Comparison of ENCODE assay signal across 26 cellular contexts in the genomic region with DNA sequence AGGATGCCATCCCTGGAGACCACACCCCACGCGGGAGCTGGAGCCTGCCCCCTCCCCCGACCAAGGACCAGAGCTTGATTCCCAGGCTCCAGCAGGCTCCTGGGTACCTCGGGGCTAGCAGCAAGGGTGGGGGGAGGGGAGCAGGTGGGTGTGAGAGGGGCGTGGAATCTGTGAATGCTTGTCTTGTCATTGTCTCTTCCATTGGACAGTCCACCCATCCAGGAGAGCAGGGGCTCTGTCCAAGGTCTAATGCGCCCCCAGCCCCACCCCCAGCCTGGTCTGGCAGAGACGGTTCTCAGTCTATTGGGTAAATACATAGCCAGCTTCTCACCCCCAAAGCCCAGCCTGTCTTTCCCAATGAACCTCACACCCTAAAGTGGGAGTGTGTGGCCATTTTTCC. TPM values are rescaled to one million over a fixed set of nuclear protein-coding genes. Genes with fewer than 3 reads are reported as not detected.
DNase-seq lines count a peak whose midpoint lies in the region; ATAC-seq, FAIRE-seq and TF ChIP-seq lines count a peak whose summit lies in the region.
"Had no signal": no experiment of that assay in that cellular context is flagged by ENCODE, and none has a peak within 500 bp of the region (broad histone marks: within the 10 kb centered on the region; RNA-seq: fewer than 3 reads in every experiment).

No MANE protein-coding gene starts in this region.

- no peak for ATAC-seq in activated T-helper 17 cell treated with anti-CD3 and anti-CD28 coated beads, Interleukin-2, amount 50 U/mL, for 72 hours (replicated peaks)
- no peak for ATAC-seq in GM21786 (IDR thresholded peaks at IDR 0.05; ENCODE audit: unreplicated experiment)
- ATAC-seq: activated CD8-positive, alpha-beta memory T cell treated with anti-CD3 and anti-CD28 coated beads, Interleukin-2, amount 10 ng/mL, durations not matched to agents 7 days and 5 days; naive thymus-derived CD4-positive, alpha-beta T cell had no signal

- no peak overlapping the region for H3K27ac Mint-ChIP-seq in activated T-helper 17 cell treated with anti-CD3 and anti-CD28 coated beads, Interleukin-2, amount 50 U/mL, for 72 hours
- H3K27ac Mint-ChIP-seq: activated CD4-positive, alpha-beta T cell treated with anti-CD3 and anti-CD28 coated beads, Interleukin-2, amount 10 ng/mL, durations not matched to agents 7 days and 5 days; activated CD8-positive, alpha-beta memory T cell treated with anti-CD3 and anti-CD28 coated beads, Interleukin-2, amount 10 ng/mL, durations not matched to agents 7 days and 5 days; immature natural killer cell; stimulated activated naive CD8-positive, alpha-beta T cell treated with anti-CD3 and anti-CD28 coated beads, Interleukin-15, Interleukin-2, amounts not matched to agents 100 ng/mL and 50 ng/mL, for 24 hours had no signal

- no peaks in the 10 kb centered on the region for H3K9me3 ChIP-seq in HEK293 (ENCODE audit: control insufficient read depth, insufficient read depth, low read depth, low read length)
- no peaks in the 10 kb centered on the region for H3K9me3 ChIP-seq in iPS-15b (ENCODE audit: control insufficient read depth, insufficient read depth, low read length)
- H3K9me3 ChIP-seq in osteoblast (ENCODE audit: low read depth, low read length), result no peaks in the 10 kb centered on the region
- H3K9me3 ChIP-seq: heart left ventricle, left ventricle myocardium inferior, SJSA1, tibial artery had no signal

- peaks cover 0 to 14% of the 10 kb centered on the region in 2 experiments; a peak in 1 of 3 replicates for H3K36me3 ChIP-seq in HEK293 (ENCODE audit: control insufficient read depth in 2 of 2, insufficient read depth in 1 of 2, low read length in 2 of 2)
- peaks cover 3% of the 10 kb centered on the region for H3K36me3 ChIP-seq in iPS-15b (ENCODE audit: control insufficient read depth, insufficient read depth, low read length)
- peaks cover 5% of the 10 kb centered on the region for H3K36me3 ChIP-seq in osteoblast (ENCODE audit: insufficient read depth, low read length)

- H3K4me1 ChIP-seq in HEK293 (ENCODE audit: control insufficient read depth, insufficient read depth, low read length), result no peaks in the 10 kb centered on the region
- peaks cover 32% of the 10 kb centered on the region for H3K4me1 ChIP-seq in iPS-15b (ENCODE audit: control insufficient read depth, insufficient read depth, low read length)
- H3K4me1 ChIP-seq in osteoblast (ENCODE audit: insufficient read depth, low read length), result peaks cover 4% of the 10 kb centered on the region

- H3K9me3 Mint-ChIP-seq in activated T-helper 17 cell treated with anti-CD3 and anti-CD28 coated beads, Interleukin-2, amount 50 U/mL, for 72 hours, result no peaks in the 10 kb centered on the region
- H3K9me3 Mint-ChIP-seq: activated CD4-positive, alpha-beta T cell treated with anti-CD3 and anti-CD28 coated beads, Interleukin-2, amount 10 ng/mL, durations not matched to agents 7 days and 5 days; activated naive CD4-positive, alpha-beta T cell treated with anti-CD3 and anti-CD28 coated beads, Interleukin-2, amount 50 U/mL, for 24 hours; naive thymus-derived CD4-positive, alpha-beta T cell; stimulated activated naive CD8-positive, alpha-beta T cell treated with anti-CD3 and anti-CD28 coated beads, Interleukin-15, Interleukin-2, amounts not matched to agents 100 ng/mL and 50 ng/mL, for 24 hours had no signal

- peaks cover 93% of the 10 kb centered on the region for H3K27me3 ChIP-seq in iPS-15b (ENCODE audit: control insufficient read depth, insufficient read depth, low read length)
- peaks cover 23% of the 10 kb centered on the region for H3K27me3 ChIP-seq in osteoblast (ENCODE audit: insufficient read depth, low read length)

- H3K9ac ChIP-seq in iPS-15b (ENCODE audit: low read depth, low read length), result no peak overlapping the region
- H3K9ac ChIP-seq: GM23248 had no signal

- peaks cover 34% of the 10 kb centered on the region for H3K36me3 Mint-ChIP-seq in activated T-helper 17 cell treated with anti-CD3 and anti-CD28 coated beads, Interleukin-2, amount 50 U/mL, for 72 hours (ENCODE audit: low read depth)

- H3K27me3 Mint-ChIP-seq in activated T-helper 17 cell treated with anti-CD3 and anti-CD28 coated beads, Interleukin-2, amount 50 U/mL, for 72 hours, result no peaks in the 10 kb centered on the region
- H3K27me3 Mint-ChIP-seq: activated naive CD4-positive, alpha-beta T cell treated with anti-CD3 and anti-CD28 coated beads, Interleukin-2, amount 50 U/mL, for 24 hours had no signal

- POLR2A ChIA-PET in HEK293 (lab: Yijun Ruan, JAX), result interaction anchor here (0.6 kb wide), 1 partner anchor 13 kb away, joined by 4 read pairs; no protein-coding TSS in a partner anchor

- CTCF ChIA-PET in HEK293 (lab: Yijun Ruan, JAX), result interaction anchor here (1.3 kb wide), 1 partner anchor 16 kb away, joined by 5 read pairs; no protein-coding TSS in a partner anchor

- H3K4me3 Mint-ChIP-seq in activated T-helper 17 cell treated with anti-CD3 and anti-CD28 coated beads, Interleukin-2, amount 50 U/mL, for 72 hours, result no peak overlapping the region
- H3K4me3 Mint-ChIP-seq: activated CD4-positive, alpha-beta T cell treated with anti-CD3 and anti-CD28 coated beads, Interleukin-2, amount 10 ng/mL, durations not matched to agents 7 days and 5 days; activated CD8-positive, alpha-beta memory T cell treated with anti-CD3 and anti-CD28 coated beads, Interleukin-2, amount 10 ng/mL, durations not matched to agents 7 days and 5 days; activated naive CD4-positive, alpha-beta T cell treated with anti-CD3 and anti-CD28 coated beads, Interleukin-2, amount 50 U/mL, for 24 hours; immature natural killer cell; naive thymus-derived CD4-positive, alpha-beta T cell; stimulated activated naive CD8-positive, alpha-beta T cell treated with anti-CD3 and anti-CD28 coated beads, Interleukin-15, Interleukin-2, amounts not matched to agents 100 ng/mL and 50 ng/mL, for 24 hours had no signal

- no peak for TF ChIP-seq CTCF in HEK293 (tag by site-specific recombination; IDR thresholded peaks at IDR 0.05)
- TF ChIP-seq CTCF in osteoblast (IDR thresholded peaks at IDR 0.05; ENCODE audit: extremely low read depth, low read depth, low read length), result no peak

- no peak for FAIRE-seq in urothelium cell line (lab: Jason Lieb, UNC)
- no peak for FAIRE-seq in GM12891 (lab: Jason Lieb, UNC)

- H3K4me3 ChIP-seq in HEK293 (ENCODE audit: low read depth, low read length), result no peak overlapping the region
- H3K4me3 ChIP-seq in iPS-15b (ENCODE audit: low read depth, low read length), result peak overlapping the region; percentile 30
- H3K4me3 ChIP-seq in osteoblast (ENCODE audit: insufficient read depth, low read length), result no peak overlapping the region
- H3K4me3 ChIP-seq: GM23248, heart left ventricle, left ventricle myocardium inferior, SJSA1, tibial artery had no signal

- no peaks in the 10 kb centered on the region for H3K4me1 Mint-ChIP-seq in activated T-helper 17 cell treated with anti-CD3 and anti-CD28 coated beads, Interleukin-2, amount 50 U/mL, for 72 hours
- H3K4me1 Mint-ChIP-seq: activated CD4-positive, alpha-beta T cell treated with anti-CD3 and anti-CD28 coated beads, Interleukin-2, amount 10 ng/mL, durations not matched to agents 7 days and 5 days; activated CD8-positive, alpha-beta memory T cell treated with anti-CD3 and anti-CD28 coated beads, Interleukin-2, amount 10 ng/mL, durations not matched to agents 7 days and 5 days; activated naive CD4-positive, alpha-beta T cell treated with anti-CD3 and anti-CD28 coated beads, Interleukin-2, amount 50 U/mL, for 24 hours; immature natural killer cell had no signal

- TF ChIP-seq POLR2A in GM12891 (IDR thresholded peaks at IDR 0.05; ENCODE audit: low read depth, low read length), result no peak

- peak; percentile 82 for DNase-seq in osteoblast (ENCODE audit: insufficient read length, low spot score, missing footprints)
- no peak for DNase-seq in urothelium cell line (ENCODE audit: low spot score)
- no peak for DNase-seq in GM12891 (ENCODE audit: insufficient read length, low spot score)
- DNase-seq: activated CD4-positive, alpha-beta T cell treated with anti-CD3 and anti-CD28 coated beads, Interleukin-2, amount 10 ng/mL, durations not matched to agents 7 days and 5 days; activated CD8-positive, alpha-beta memory T cell treated with anti-CD3 and anti-CD28 coated beads, Interleukin-2, amount 10 ng/mL, durations not matched to agents 7 days and 5 days; central memory CD4-positive, alpha-beta T cell; GM23248; heart left ventricle; immature natural killer cell; Karpas-422; left ventricle myocardium inferior; naive thymus-derived CD4-positive, alpha-beta T cell; NCI-H146; NCI-H524; stimulated activated CD4-positive, alpha-beta T cell treated with anti-CD3 and anti-CD28 coated beads, Interleukin-4, amount 100 ng/mL, for 4 hours; T-helper 2 cell; tibial artery had no signal

- H3K4me2 ChIP-seq in osteoblast (ENCODE audit: insufficient read depth, low read length), result no peak overlapping the region

- no peak overlapping the region for H2AFZ ChIP-seq in osteoblast (ENCODE audit: low read length)
- H2AFZ ChIP-seq: GM23248 had no signal

- no peaks in the 10 kb centered on the region for H3K79me2 ChIP-seq in osteoblast (ENCODE audit: insufficient read depth, low read length)

- no peak overlapping the region for H3K27ac ChIP-seq in HEK293 (ENCODE audit: extremely low read depth, low read depth, low read length)
- H3K27ac ChIP-seq in angular gyrus (ENCODE audit: low read depth, low read length), result peak overlapping the region; percentile 93
- no peak overlapping the region for H3K27ac ChIP-seq in osteoblast (ENCODE audit: low read depth, low read length)
- H3K27ac ChIP-seq: epithelial cell of prostate, GM23248, heart left ventricle, left ventricle myocardium inferior, SJSA1, tibial artery had no signal

- H4K20me1 ChIP-seq in osteoblast (ENCODE audit: insufficient read depth, low read length), result no peaks in the 10 kb centered on the region

TF ChIP-seq in HEK293, 187 proteins besides CTCF, POLR2A, EP300 and RAD21 (continues in another document):
- TF ChIP-seq KLF10 (tag by site-specific recombination; IDR thresholded peaks at IDR 0.05), result peak; percentile 39

TF ChIP-seq in GM12891, 5 proteins besides CTCF, POLR2A, EP300 and RAD21 (continues in another document):
- TF ChIP-seq POU2F2 (IDR thresholded peaks at IDR 0.05; ENCODE audit: low read depth, low read length) (no peak), PAX5 (IDR thresholded peaks at IDR 0.05; ENCODE audit: insufficient read depth, low read length, severe bottlenecking) (no peak), POLR2AphosphoS5 (IDR thresholded peaks at IDR 0.05; ENCODE audit: low read depth, low read length) (no peak; the same call in 1 of the 2 replicates), TAF1 (IDR thresholded peaks at IDR 0.05; ENCODE audit: low read depth, low read length) (no peak)

RNA-seq across cellular contexts. Expression of a gene that starts 22.8 kb away (rescaled TPM):
- total RNA-seq in osteoblast, result 29.2 and 35.1 TPM in 2 replicates
- 10 to 100 TPM; 41.4 to 83.5 TPM for total RNA-seq in activated T-helper 17 cell treated with anti-CD3 and anti-CD28 coated beads, Interleukin-2, amount 50 U/mL, for 72 hours
- 46.8 TPM for polyA plus RNA-seq in GM12891 (2012; ENCODE audit: low read depth, missing spikeins)

RNA-seq across cellular contexts. Expression of a gene that starts 26.7 kb away (rescaled TPM):
- total RNA-seq in osteoblast, result 186 and 195 TPM in 2 replicates
- total RNA-seq in activated T-helper 17 cell treated with anti-CD3 and anti-CD28 coated beads, Interleukin-2, amount 50 U/mL, for 72 hours, result 1 to 10 TPM in 1 of 2 donors, under 1 TPM in 1; 0.56 to 1.7 TPM
- 3.7 TPM for polyA plus RNA-seq in GM12891 (2012; ENCODE audit: low read depth, missing spikeins)

RNA-seq across cellular contexts. Expression of a gene that starts 53.6 kb away (rescaled TPM):
- 21.4 and 23.0 TPM in 2 replicates for total RNA-seq in osteoblast
- total RNA-seq in activated T-helper 17 cell treated with anti-CD3 and anti-CD28 coated beads, Interleukin-2, amount 50 U/mL, for 72 hours, result 10 to 100 TPM in 1 of 2 donors, 1 to 10 TPM in 1; 7.7 to 22.3 TPM
- polyA plus RNA-seq in GM12891 (2012; ENCODE audit: low read depth, missing spikeins), result 4.8 TPM

Comparison
In these comparisons a context has a peak if more than half of its experiments do, and no peak if none do; other contexts are left out.
1. RNA of a gene that starts 26.7 kb away (total RNA-seq): 186 to 195 TPM in osteoblast; 0.56 to 1.7 TPM in activated T-helper 17 cell treated with anti-CD3 and anti-CD28 coated beads, Interleukin-2, amount 50 U/mL, for 72 hours; every median in the first group is over 10 times any median in the second.